7 cellular contexts compared by ENCODE assay signal in genomic region chr22:39490135-39490798, GRCh38. TPM values are rescaled to one million over a fixed set of nuclear protein-coding genes. Genes with fewer than 3 reads are reported as not detected.
A peak's percentile ranks its signal among the peaks of the same experiment; 100 is the strongest.
DNase-seq lines count a peak whose midpoint lies in the region; ATAC-seq and TF ChIP-seq lines count a peak whose summit lies in the region.

No MANE protein-coding gene starts in this region.

- H3K9me3 ChIP-seq in mucosa of descending colon = no peaks in the 10 kb centered on the region

- H3K9me3 Mint-ChIP-seq in effector memory CD8-positive, alpha-beta T cell = no peaks in the 10 kb centered on the region

- no peak overlapping the region for H3K27ac Mint-ChIP-seq in effector memory CD8-positive, alpha-beta T cell

- intact Hi-C loops in mucosa of descending colon (cut with DNase I, micrococcal nuclease) = no loop called here

- no peaks in the 10 kb centered on the region for H3K36me3 ChIP-seq in mucosa of descending colon (ENCODE audit: low read depth)

- H3K4me1 ChIP-seq in mucosa of descending colon (ENCODE audit: low read depth) = no peaks in the 10 kb centered on the region

- H3K36me3 Mint-ChIP-seq in effector memory CD8-positive, alpha-beta T cell (ENCODE audit: insufficient read depth) = peaks cover 7% of the 10 kb centered on the region

- peaks cover 5 to 7% of the 10 kb centered on the region in 2 donors for H3K27me3 Mint-ChIP-seq in effector memory CD8-positive, alpha-beta T cell

- peak overlapping the region in 1 of 2 donors; percentile 21 for H3K4me3 Mint-ChIP-seq in effector memory CD8-positive, alpha-beta T cell

- DNase-seq in NOMO-1 treated with DMSO at 0.1 percent for 48 hours (lab: John Stamatoyannopoulos, UW; ENCODE audit: unreplicated experiment) (peak; percentile 77), mucosa of descending colon (peak; percentile 75 to 90 (median 81))
- peak; percentile 85 for DNase-seq in activated CD8-positive, alpha-beta memory T cell treated with anti-CD3 and anti-CD28 coated beads for 24 hours
- peak; percentile 71 to 73 (median 72) for DNase-seq in effector memory CD8-positive, alpha-beta T cell
- DNase-seq in stimulated activated CD8-positive, alpha-beta memory T cell treated with anti-CD3 and anti-CD28 coated beads, Interleukin-7, amount 100 ng/mL, for 48 hours (ENCODE audit: extremely low read depth in 1 of 2, low read depth in 1 of 2) = peak; percentile 43 to 84

- H3K4me3 ChIP-seq in mucosa of descending colon = no peak overlapping the region

- H3K4me1 Mint-ChIP-seq in effector memory CD8-positive, alpha-beta T cell (ENCODE audit: low read depth in 2 of 2) = peaks cover 6 to 11% of the 10 kb centered on the region in 2 donors

- no peak for TF ChIP-seq CTCF in mucosa of descending colon (IDR thresholded peaks at IDR 0.05)

- ATAC-seq in GM18870 (IDR thresholded peaks at IDR 0.05; ENCODE audit: unreplicated experiment) = peak; percentile 60
- ATAC-seq in HG03521 (IDR thresholded peaks at IDR 0.05; ENCODE audit: unreplicated experiment) = peak; percentile 85
- peak; percentile 99 for ATAC-seq in effector memory CD8-positive, alpha-beta T cell (replicated peaks)
- ATAC-seq in mucosa of descending colon = peak; percentile 90

RNA-seq across cellular contexts. Expression of gene MIEF1, which starts 11.8 kb away (rescaled TPM):
- total RNA-seq in mucosa of descending colon = 10 to 100 TPM; 29.8 to 38.4 (median 34.0) TPM

RNA-seq across cellular contexts. Expression of gene ATF4, which starts 30.1 kb away (rescaled TPM):
- 100 to 1,000 TPM; 201 to 581 (median 205) TPM for total RNA-seq in mucosa of descending colon

RNA-seq across cellular contexts. Expression of gene MGAT3, which starts 33.5 kb away (rescaled TPM):
- 1 to 10 TPM; 5.1 to 8.5 (median 6.5) TPM for total RNA-seq in mucosa of descending colon

RNA-seq across cellular contexts. Expression of gene RPS19BP1, which starts 42.3 kb away (rescaled TPM):
- 10 to 100 TPM; 59.1 to 77.7 (median 61.2) TPM for total RNA-seq in mucosa of descending colon
